ENCODE assay signal across 1 cellular context in the genomic region with DNA sequence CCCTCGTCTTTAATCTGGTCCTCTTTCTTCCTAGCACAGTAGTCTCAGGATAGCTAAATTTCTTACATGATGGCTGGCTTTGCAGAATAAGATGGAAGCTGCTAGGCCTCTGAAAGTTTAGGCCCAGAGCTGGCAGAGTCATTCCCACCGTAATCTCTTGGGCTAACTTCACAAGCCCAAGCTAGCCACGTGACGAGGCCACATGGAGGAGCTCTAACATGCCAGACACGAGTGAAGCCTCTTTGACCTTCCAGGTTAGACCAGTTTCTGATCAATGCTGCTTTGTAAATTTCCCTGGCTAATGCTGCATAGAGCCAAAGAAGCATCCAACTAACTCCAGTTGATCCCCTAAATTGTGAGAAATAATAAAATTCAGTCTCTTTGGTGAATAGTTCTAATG.
TF ChIP-seq lines count a peak whose summit lies in the region.

No MANE protein-coding gene starts in this region.

TF ChIP-seq in HepG2, 621 proteins besides CTCF, POLR2A, EP300 and RAD21 (continued from another document):
- TF ChIP-seq SMARCE1 (IDR thresholded peaks at IDR 0.05; ENCODE audit: borderline replicate concordance) (no peak), SMC3 (IDR thresholded peaks at IDR 0.05; ENCODE audit: low read length) (peak; percentile 63), MYC (CRISPR knock-in tag; IDR thresholded peaks at IDR 0.05; ENCODE audit: borderline replicate concordance) (0 out of 2 replicates have a peak, but pooled peaks have one; percentile 19), STAG1 (CRISPR knock-in tag; IDR thresholded peaks at IDR 0.05) (peak; percentile 76), ZNF644 (CRISPR knock-in tag; IDR thresholded peaks at IDR 0.05; ENCODE audit: low read depth) (peak; percentile 57; the same call in 1 of the 2 replicates)
- TF ChIP-seq, protein P1, sequence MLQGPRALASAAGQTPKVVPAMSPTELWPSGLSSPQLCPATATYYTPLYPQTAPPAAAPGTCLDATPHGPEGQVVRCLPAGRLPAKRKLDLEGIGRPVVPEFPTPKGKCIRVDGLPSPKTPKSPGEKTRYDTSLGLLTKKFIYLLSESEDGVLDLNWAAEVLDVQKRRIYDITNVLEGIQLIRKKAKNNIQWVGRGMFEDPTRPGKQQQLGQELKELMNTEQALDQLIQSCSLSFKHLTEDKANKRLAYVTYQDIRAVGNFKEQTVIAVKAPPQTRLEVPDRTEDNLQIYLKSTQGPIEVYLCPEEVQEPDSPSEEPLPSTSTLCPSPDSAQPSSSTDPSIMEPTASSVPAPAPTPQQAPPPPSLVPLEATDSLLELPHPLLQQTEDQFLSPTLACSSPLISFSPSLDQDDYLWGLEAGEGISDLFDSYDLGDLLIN (CRISPR knock-in tag; IDR thresholded peaks at IDR 0.05; ENCODE audit: borderline replicate concordance), result no peak
- TF ChIP-seq, protein P2, sequence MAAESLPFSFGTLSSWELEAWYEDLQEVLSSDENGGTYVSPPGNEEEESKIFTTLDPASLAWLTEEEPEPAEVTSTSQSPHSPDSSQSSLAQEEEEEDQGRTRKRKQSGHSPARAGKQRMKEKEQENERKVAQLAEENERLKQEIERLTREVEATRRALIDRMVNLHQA (CRISPR knock-in tag; IDR thresholded peaks at IDR 0.05), result no peak
- TF ChIP-seq, protein P3, sequence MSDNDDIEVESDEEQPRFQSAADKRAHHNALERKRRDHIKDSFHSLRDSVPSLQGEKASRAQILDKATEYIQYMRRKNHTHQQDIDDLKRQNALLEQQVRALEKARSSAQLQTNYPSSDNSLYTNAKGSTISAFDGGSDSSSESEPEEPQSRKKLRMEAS (IDR thresholded peaks at IDR 0.05), result peak; percentile 51; the same call in 1 of the 2 replicates
